ENCODE assay signal across 8 cellular contexts in the genomic region with DNA sequence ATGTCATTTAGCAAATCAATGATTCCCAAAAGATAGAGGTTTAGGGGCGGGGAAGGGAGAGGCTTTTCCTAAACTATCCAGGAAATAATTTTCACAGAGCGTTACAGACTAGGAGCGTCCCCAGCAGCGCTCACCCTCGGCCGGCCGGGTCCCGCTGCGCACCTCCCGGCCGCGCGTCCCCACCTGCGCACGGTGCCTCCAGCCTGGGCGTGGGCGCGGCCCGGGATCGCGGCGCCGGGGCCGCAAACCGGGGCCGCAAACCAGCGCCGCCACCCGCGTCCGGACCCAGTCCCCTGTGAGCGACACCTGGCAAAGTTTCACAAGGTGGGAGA. TPM values are rescaled to one million over a fixed set of nuclear protein-coding genes. Genes with fewer than 3 reads are reported as not detected.
A peak's percentile ranks its signal among the peaks of the same experiment; 100 is the strongest.
DNase-seq lines count a peak whose midpoint lies in the region; ATAC-seq and TF ChIP-seq lines count a peak whose summit lies in the region.

No MANE protein-coding gene starts in this region.

- TF ChIP-seq CTCF in AG09309 (IDR thresholded peaks at IDR 0.05; ENCODE audit: control insufficient read depth, insufficient read depth, low read depth, low read length, missing control alignments) = no peak

- peaks cover 43% of the 10 kb centered on the region for H3K27me3 ChIP-seq in iPS-18a (ENCODE audit: control insufficient read depth, insufficient read depth, low read length)
- H3K27me3 ChIP-seq in subcutaneous abdominal adipose tissue (ENCODE audit: control insufficient read depth in 5 of 5, insufficient read depth in 4 of 5, low read length in 5 of 5) = no peaks in the 10 kb centered on the region

- ATAC-seq in GM18909 (IDR thresholded peaks at IDR 0.05; ENCODE audit: poor library complexity, unreplicated experiment) (peak; percentile 5), HG03280 (IDR thresholded peaks at IDR 0.05; ENCODE audit: unreplicated experiment) (peak; percentile 2)
- no peak for ATAC-seq in activated T-helper 17 cell treated with anti-CD3 and anti-CD28 coated beads, Interleukin-2, amount 50 U/mL, for 72 hours (replicated peaks)

- H3K27ac ChIP-seq in iPS-18a (ENCODE audit: low read length) (no peak overlapping the region), subcutaneous abdominal adipose tissue (ENCODE audit: low read depth, low read length) (peak overlapping the region; percentile 88)

- H3K4me1 ChIP-seq in iPS-18a (ENCODE audit: control insufficient read depth, low read depth, low read length) (peaks cover 16% of the 10 kb centered on the region), subcutaneous abdominal adipose tissue (ENCODE audit: control insufficient read depth in 5 of 5, insufficient read depth in 5 of 5, low read length in 5 of 5) (peaks cover 2 to 40% (median 29%) of the 10 kb centered on the region in 5 donors)

- DNase-seq in AG09309 (ENCODE audit: low read depth) (no peak), UCSD-AML1 (lab: John Stamatoyannopoulos, UW; ENCODE audit: unreplicated experiment) (no peak), SK-N-DZ (ENCODE audit: low spot score) (no peak)

- H3K36me3 Mint-ChIP-seq in activated T-helper 17 cell treated with anti-CD3 and anti-CD28 coated beads, Interleukin-2, amount 50 U/mL, for 72 hours (ENCODE audit: low read depth) = peaks cover 18% of the 10 kb centered on the region

- no peaks in the 10 kb centered on the region for H3K9me3 ChIP-seq in iPS-18a (ENCODE audit: control insufficient read depth, low read depth, low read length)
- no peaks in the 10 kb centered on the region for H3K9me3 ChIP-seq in subcutaneous abdominal adipose tissue (ENCODE audit: control insufficient read depth in 5 of 5, low read length in 5 of 5)

- peak overlapping the region; percentile 49 for H3K9ac ChIP-seq in iPS-18a (ENCODE audit: low read length)
- peak overlapping the region in 4 of 5 donors; percentile 71 to 92 (median 84) for H3K9ac ChIP-seq in subcutaneous abdominal adipose tissue (ENCODE audit: low read length in 5 of 5)

- H3K4me3 ChIP-seq in AG09309 (ENCODE audit: control insufficient read depth, low read depth, low read length) (peak overlapping the region; percentile 84), iPS-18a (ENCODE audit: low read length) (peak overlapping the region; percentile 77), subcutaneous abdominal adipose tissue (ENCODE audit: low read depth in 1 of 5, low read length in 5 of 5) (peak overlapping the region; percentile 71 to 92 (median 84))

- H3K4me1 Mint-ChIP-seq in activated T-helper 17 cell treated with anti-CD3 and anti-CD28 coated beads, Interleukin-2, amount 50 U/mL, for 72 hours = peaks cover 10% of the 10 kb centered on the region

- peak overlapping the region; percentile 83 for H3K4me3 Mint-ChIP-seq in activated T-helper 17 cell treated with anti-CD3 and anti-CD28 coated beads, Interleukin-2, amount 50 U/mL, for 72 hours

- H3K36me3 ChIP-seq in iPS-18a (ENCODE audit: control insufficient read depth, low read depth, low read length) = no peaks in the 10 kb centered on the region
- no peaks in the 10 kb centered on the region for H3K36me3 ChIP-seq in subcutaneous abdominal adipose tissue (ENCODE audit: control insufficient read depth in 5 of 5, insufficient read depth in 5 of 5, low read length in 5 of 5)

- no peaks in the 10 kb centered on the region for H3K9me3 Mint-ChIP-seq in activated T-helper 17 cell treated with anti-CD3 and anti-CD28 coated beads, Interleukin-2, amount 50 U/mL, for 72 hours

- H3K27me3 Mint-ChIP-seq in activated T-helper 17 cell treated with anti-CD3 and anti-CD28 coated beads, Interleukin-2, amount 50 U/mL, for 72 hours = no peaks in the 10 kb centered on the region

- peak overlapping the region; percentile 89 for H3K27ac Mint-ChIP-seq in activated T-helper 17 cell treated with anti-CD3 and anti-CD28 coated beads, Interleukin-2, amount 50 U/mL, for 72 hours

RNA-seq across cellular contexts. Expression of a gene that starts 0.7 kb away (rescaled TPM):
- 10 to 100 TPM; 45.4 to 50.4 TPM for total RNA-seq in activated T-helper 17 cell treated with anti-CD3 and anti-CD28 coated beads, Interleukin-2, amount 50 U/mL, for 72 hours
- polyA plus RNA-seq in SK-N-DZ (2014; cell fraction: cytosol; rRNA removed) = 3.6 and 4.9 TPM in 2 replicates
- polyA plus RNA-seq in SK-N-DZ (2014; cell fraction: nucleus; rRNA removed) = 3.8 and 4.6 TPM in 2 replicates
